8 cellular contexts compared by ENCODE assay signal in the genomic region with DNA sequence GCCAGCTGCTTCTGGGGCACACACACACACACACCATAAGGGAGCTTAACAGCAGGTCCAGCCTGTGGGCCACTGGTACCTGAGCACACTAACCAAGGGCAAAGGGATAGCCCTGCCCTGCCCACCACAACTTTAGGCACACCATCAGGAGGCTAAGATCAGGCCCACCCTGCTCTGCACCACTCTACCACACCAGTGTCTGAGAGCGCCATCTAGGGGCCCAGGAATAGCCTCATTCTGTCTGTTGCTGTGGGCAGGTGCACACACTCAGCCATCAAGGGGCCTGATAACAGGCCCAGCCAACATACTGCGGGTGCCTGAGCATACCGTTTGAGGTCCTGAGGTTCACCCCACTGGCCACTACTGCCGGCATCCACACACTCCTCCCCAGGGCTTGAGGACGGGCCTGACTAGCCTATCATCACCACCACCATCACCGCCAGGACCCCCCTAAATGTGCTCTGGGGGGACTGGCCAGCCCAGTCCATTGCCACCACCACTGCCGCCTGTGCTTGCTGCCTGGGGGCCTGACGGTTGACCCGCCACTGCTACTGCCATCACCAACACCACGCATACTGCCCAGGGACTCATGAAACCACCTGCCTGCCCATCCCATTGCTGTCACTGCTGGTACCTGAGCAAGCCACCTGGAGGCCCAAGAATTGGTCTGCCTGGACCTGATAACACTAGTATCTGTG. TPM values are rescaled to one million over a fixed set of nuclear protein-coding genes. Genes with fewer than 3 reads are reported as not detected.
DNase-seq lines count a peak whose midpoint lies in the region; ATAC-seq and TF ChIP-seq lines count a peak whose summit lies in the region.

No MANE protein-coding gene starts in this region.

- DNase-seq in GM10266 (ENCODE audit: extremely low spot score): no peak
- peak; percentile 10 to 14 for DNase-seq in activated CD8-positive, alpha-beta memory T cell treated with anti-CD3 and anti-CD28 coated beads for 1 hour (ENCODE audit: extremely low read depth in 1 of 2, low read depth in 1 of 2)
- DNase-seq in glutamatergic neuron: peak; percentile 20
- DNase-seq in stimulated activated CD8-positive, alpha-beta memory T cell treated with anti-CD3 and anti-CD28 coated beads, Interleukin-2, amount 100 ng/mL, for 48 hours (ENCODE audit: low read depth in 2 of 2): peak; percentile 42 to 61
- no peak for DNase-seq in NCI-H1417 (lab: John Stamatoyannopoulos, UW)

- H3K4me3 Mint-ChIP-seq in glutamatergic neuron (ENCODE audit: unreplicated experiment): no peak overlapping the region

- peak; percentile 50 for TF ChIP-seq CTCF in GM10266 (IDR thresholded peaks at IDR 0.05; ENCODE audit: control insufficient read depth, insufficient read depth, low read depth, missing control alignments)
- peak; percentile 14 for TF ChIP-seq CTCF in glutamatergic neuron (IDR thresholded peaks at IDR 0.05; ENCODE audit: partially characterized antibody, unreplicated experiment)

- peak; percentile 31 for TF ChIP-seq RAD21 in Ishikawa (IDR thresholded peaks at IDR 0.05; ENCODE audit: low read depth)

- peaks cover 4% of the 10 kb centered on the region for H3K36me3 Mint-ChIP-seq in glutamatergic neuron (ENCODE audit: unreplicated experiment)

- H3K27me3 Mint-ChIP-seq in glutamatergic neuron (ENCODE audit: unreplicated experiment): no peaks in the 10 kb centered on the region

- no peak overlapping the region for H3K27ac Mint-ChIP-seq in glutamatergic neuron (ENCODE audit: unreplicated experiment)

- ATAC-seq in GM21526 (IDR thresholded peaks at IDR 0.05; ENCODE audit: low FRiP score, unreplicated experiment) (no peak), HG03565 (IDR thresholded peaks at IDR 0.05; ENCODE audit: unreplicated experiment) (no peak)

- no peaks in the 10 kb centered on the region for H3K4me1 Mint-ChIP-seq in glutamatergic neuron (ENCODE audit: low read depth, unreplicated experiment)

- no peak for TF ChIP-seq EP300 in Ishikawa (IDR thresholded peaks at IDR 0.05; ENCODE audit: borderline replicate concordance)

- peaks cover 3% of the 10 kb centered on the region for H3K9me3 Mint-ChIP-seq in glutamatergic neuron (ENCODE audit: unreplicated experiment)

TF ChIP-seq in Ishikawa, 13 proteins besides CTCF, POLR2A, EP300 and RAD21:
- no peak for TF ChIP-seq CEBPB (IDR thresholded peaks at IDR 0.05)
- no peak for TF ChIP-seq REST (IDR thresholded peaks at IDR 0.05; ENCODE audit: low read depth)
- TF ChIP-seq TEAD4 (IDR thresholded peaks at IDR 0.05): no peak
- TF ChIP-seq FOXM1 (IDR thresholded peaks at IDR 0.05; ENCODE audit: borderline replicate concordance, low read depth): no peak
- TF ChIP-seq CREB1 (IDR thresholded peaks at IDR 0.05; ENCODE audit: low read depth): no peak
- TF ChIP-seq TCF12 (IDR thresholded peaks at IDR 0.05; ENCODE audit: low read depth): no peak
- no peak for TF ChIP-seq USF1 (IDR thresholded peaks at IDR 0.05)
- TF ChIP-seq MAX (IDR thresholded peaks at IDR 0.05): no peak
- TF ChIP-seq NFIC (IDR thresholded peaks at IDR 0.05): no peak
- no peak for TF ChIP-seq ZBTB7A (IDR thresholded peaks at IDR 0.05; ENCODE audit: low read depth)
- TF ChIP-seq TAF1 (IDR thresholded peaks at IDR 0.05; ENCODE audit: low read depth): no peak

RNA-seq across cellular contexts. Expression of gene NSL1, which starts 31.3 kb away (rescaled TPM):
- 35.0 TPM for total RNA-seq in glutamatergic neuron (ENCODE audit: unreplicated experiment)

RNA-seq across cellular contexts. Expression of gene TATDN3, which starts 31.4 kb away (rescaled TPM):
- 15.8 TPM for total RNA-seq in glutamatergic neuron (ENCODE audit: unreplicated experiment)

Comparison
In these comparisons a context has a peak if more than half of its experiments do, and no peak if none do; other contexts are left out.
1. DNase-seq: peak in activated CD8-positive, alpha-beta memory T cell treated with anti-CD3 and anti-CD28 coated beads for 1 hour (2 of 2), glutamatergic neuron (single experiment) and stimulated activated CD8-positive, alpha-beta memory T cell treated with anti-CD3 and anti-CD28 coated beads, Interleukin-2, amount 100 ng/mL, for 48 hours (2 of 2); none in GM10266 (single experiment) and NCI-H1417 (0 of 3).